In genomic region chr11:60251485-60252207, GRCh38 we compare ENCODE assay signal across 8 cellular contexts. TPM values are rescaled to one million over a fixed set of nuclear protein-coding genes. Genes with fewer than 3 reads are reported as not detected.
DNase-seq lines count a peak whose midpoint lies in the region; ATAC-seq and TF ChIP-seq lines count a peak whose summit lies in the region.

No MANE protein-coding gene starts in this region.

- TF ChIP-seq CTCF in esophagus muscularis mucosa (IDR thresholded peaks at IDR 0.05) (peak; percentile 25 to 45 (median 35)), prostate gland (IDR thresholded peaks at IDR 0.05) (peak in 3 of 4 experiments; percentile 15 to 44 (median 33))

- no peaks in the 10 kb centered on the region for H3K36me3 ChIP-seq in esophagus muscularis mucosa
- H3K36me3 ChIP-seq in prostate gland = no peaks in the 10 kb centered on the region

- H3K4me1 ChIP-seq in esophagus muscularis mucosa = no peaks in the 10 kb centered on the region
- H3K4me1 ChIP-seq in prostate gland (replicated peaks) = no peaks in the 10 kb centered on the region

- ATAC-seq in HG02884 (IDR thresholded peaks at IDR 0.05; ENCODE audit: unreplicated experiment) = no peak

- peak; percentile 41 to 45 for DNase-seq in activated T-cell treated with anti-CD3 and anti-CD28 coated beads, Interleukin-2, amount 50 U/mL, for 48 hours
- DNase-seq in activated T-cell treated with anti-CD3 and anti-CD28 coated beads for 4 hours = no peak
- peak; percentile 36 for DNase-seq in NOMO-1 treated with dmso at 0.1 percent for 144 hours (lab: John Stamatoyannopoulos, UW; ENCODE audit: unreplicated experiment)
- no peak for DNase-seq in esophagus muscularis mucosa (ENCODE audit: extremely low spot score)
- no peak for DNase-seq in prostate gland (ENCODE audit: low spot score)
- DNase-seq in GM19240 (ENCODE audit: insufficient read length, low spot score) = no peak
- DNase-seq in NCI-H1048 (lab: John Stamatoyannopoulos, UW) = no peak

- intact Hi-C loops in esophagus muscularis mucosa (cut with DNase I) (no loop called here), prostate gland (cut with DNase I) (no loop called here)

- TF ChIP-seq POLR2A in esophagus muscularis mucosa (IDR thresholded peaks at IDR 0.05; ENCODE audit: low read depth) = no peak
- no peak for TF ChIP-seq POLR2A in prostate gland (IDR thresholded peaks at IDR 0.05)

- H3K9me3 ChIP-seq in esophagus muscularis mucosa (no peaks in the 10 kb centered on the region), prostate gland (no peaks in the 10 kb centered on the region)

- H3K27ac ChIP-seq in esophagus muscularis mucosa (replicated peaks in 1 of 4) = no peak overlapping the region
- no peak overlapping the region for H3K27ac ChIP-seq in prostate gland

- no peak for TF ChIP-seq EP300 in esophagus muscularis mucosa (IDR thresholded peaks at IDR 0.05)

- H3K27me3 ChIP-seq in esophagus muscularis mucosa (no peaks in the 10 kb centered on the region), prostate gland (replicated peaks; ENCODE audit: insufficient read depth) (no peaks in the 10 kb centered on the region)

- WGBS in esophagus muscularis mucosa = 40% methylated on average over 6 of the region's 6 CpGs
- 44% methylated on average over 6 of the region's 6 CpGs for WGBS in prostate gland

- H3K4me3 ChIP-seq in esophagus muscularis mucosa (no peak overlapping the region), prostate gland (no peak overlapping the region)

RNA-seq across cellular contexts. Expression of gene MS4A4E, which starts 8.7 kb away (rescaled TPM):
- total RNA-seq in esophagus muscularis mucosa (1 to 10 TPM in 3 of 4 donors, under 1 TPM in 1; 0.91 to 7.9 (median 2.8) TPM), prostate gland (1 to 10 TPM in 1 of 2 donors, not detected in 1; 1.5 TPM)

RNA-seq across cellular contexts. Expression of gene MS4A4A, which starts 28.8 kb away (rescaled TPM):
- total RNA-seq in esophagus muscularis mucosa (10 to 100 TPM; 12.3 to 64.6 (median 19.3) TPM), prostate gland (10 to 100 TPM in 1 of 2 donors, 1 to 10 TPM in 1; 2.1 to 10.6 TPM)

Comparison
In these comparisons a context has a peak if more than half of its experiments do, and no peak if none do; other contexts are left out.
1. DNase-seq: peak in activated T-cell treated with anti-CD3 and anti-CD28 coated beads, Interleukin-2, amount 50 U/mL, for 48 hours (2 of 2) and NOMO-1 treated with dmso at 0.1 percent for 144 hours (single experiment); none in activated T-cell treated with anti-CD3 and anti-CD28 coated beads for 4 hours (single experiment), esophagus muscularis mucosa (single experiment), prostate gland (single experiment), GM19240 (single experiment) and NCI-H1048 (single experiment).